Comparison of ENCODE assay signal across 33 cellular contexts in the genomic region with DNA sequence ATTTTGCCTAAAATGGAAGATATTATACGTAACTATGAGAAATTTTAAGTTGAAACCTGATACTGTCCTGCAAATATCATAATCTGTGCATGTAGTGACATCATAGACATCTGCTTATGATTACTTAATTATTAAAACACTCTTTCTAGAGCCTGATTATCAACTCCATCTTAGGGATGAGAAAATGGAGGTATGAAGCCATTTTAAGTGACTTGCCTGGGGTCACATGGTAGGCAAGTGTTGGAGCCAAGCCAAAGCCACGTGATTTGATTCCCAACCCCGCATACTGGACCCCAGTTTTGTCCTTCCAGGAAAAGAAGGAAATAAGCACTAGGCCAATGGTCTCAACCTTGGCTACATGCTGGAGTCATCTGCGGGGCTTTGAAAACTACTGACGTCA.
"Had no signal": no experiment of that assay in that cellular context is flagged by ENCODE, and none has a peak within 500 bp of the region (broad histone marks: within the 10 kb centered on the region; RNA-seq: fewer than 3 reads in every experiment).

No MANE protein-coding gene starts in this region.

- H3K27ac ChIP-seq: adrenal gland, body of pancreas, brain microvascular endothelial cell, breast epithelium, VCaP had no signal

- H3K27me3 ChIP-seq: adrenal gland, body of pancreas, brain microvascular endothelial cell, breast epithelium had no signal

- H3K4me3 ChIP-seq: adrenal gland, body of pancreas, breast epithelium had no signal

- FAIRE-seq: astrocyte, TTC549 had no signal

- H3K9me3 ChIP-seq: adrenal gland, body of pancreas, breast epithelium had no signal

- H3K4me1 ChIP-seq: adrenal gland, body of pancreas, breast epithelium had no signal

- DNase-seq: activated B cell treated with CpG ODN at 0.5 μM for 24 hours; activated CD4-positive, alpha-beta memory T cell treated with anti-CD3 and anti-CD28 coated beads for 36 hours; activated CD4-positive, alpha-beta T cell treated with anti-CD3 and anti-CD28 coated beads for 4 hours; activated CD4-positive, alpha-beta T cell treated with anti-CD3 and anti-CD28 coated beads, Interleukin-2, amount 10 ng/mL, durations not matched to agents 24 days and 14 days; activated CD4-positive, alpha-beta T cell treated with anti-CD3 and anti-CD28 coated beads, Interleukin-2, amount 50 U/mL, for 1 hour; activated CD4-positive, alpha-beta T cell treated with anti-CD3 and anti-CD28 coated beads, Interleukin-2, amount 50 U/mL, for 4 hours; activated CD4-positive, CD25-positive, alpha-beta regulatory T cell treated with anti-CD3 and anti-CD28 coated beads, Interleukin-2, amount 50 U/mL, for 72 hours; activated CD8-positive, alpha-beta memory T cell treated with anti-CD3 and anti-CD28 coated beads, Interleukin-2, amount 50 U/mL, for 4 hours; activated CD8-positive, alpha-beta T cell treated with anti-CD3 and anti-CD28 coated beads for 36 hours; activated effector memory CD4-positive, alpha-beta T cell treated with anti-CD3 and anti-CD28 coated beads, Interleukin-2, amount 50 U/mL, for 16 hours; activated gamma-delta T cell treated with Interleukin-2 at 50 U/mL for 16 hours; activated naive CD4-positive, alpha-beta T cell; activated naive CD4-positive, alpha-beta T cell treated with anti-CD3 and anti-CD28 coated beads for 36 hours; activated naive CD4-positive, alpha-beta T cell treated with anti-CD3 and anti-CD28 coated beads, Interleukin-2, amount 50 U/mL, for 16 hours; activated naive CD8-positive, alpha-beta T cell treated with anti-CD3 and anti-CD28 coated beads for 36 hours; activated T-cell treated with anti-CD3 and anti-CD28 coated beads for 4 hours; activated T-cell treated with anti-CD3 and anti-CD28 coated beads, Interleukin-2, amount 50 U/mL, for 1 hour; activated T-cell treated with anti-CD3 and anti-CD28 coated beads, Interleukin-2, amount 50 U/mL, for 4 hours; activated T-cell treated with anti-CD3 and anti-CD28 coated beads, Interleukin-2, amount 50 U/mL, for 72 hours; adrenal gland; amniotic stem cell; aorta; body of pancreas; brain microvascular endothelial cell; central memory CD4-positive, alpha-beta T cell; T-helper 2 cell; T-helper 9 cell had no signal

- ATAC-seq: activated CD8-positive, alpha-beta T cell treated with anti-CD3 and anti-CD28 coated beads for 36 hours; activated naive CD4-positive, alpha-beta T cell treated with anti-CD3 and anti-CD28 coated beads, Interleukin-2, amount 50 U/mL, for 72 hours; activated T-cell treated with anti-CD3 and anti-CD28 coated beads, Interleukin-2, amount 50 U/mL, for 4 hours; activated T-cell treated with anti-CD3 and anti-CD28 coated beads, Interleukin-2, amount 50 U/mL, for 72 hours; activated T-helper 17 cell treated with anti-CD3 and anti-CD28 coated beads, Interleukin-2, amount 50 U/mL, for 72 hours; body of pancreas had no signal

- H3K36me3 ChIP-seq: adrenal gland, brain microvascular endothelial cell, breast epithelium had no signal
